Comparison of ENCODE assay signal across 25 cellular contexts in genomic region chr2:141929331-141930252, GRCh38.
"Had no signal": no experiment of that assay in that cellular context is flagged by ENCODE, and none has a peak within 500 bp of the region (broad histone marks: within the 10 kb centered on the region; RNA-seq: fewer than 3 reads in every experiment).

No MANE protein-coding gene starts in this region.

- H3K27me3 ChIP-seq: body of pancreas, esophagus squamous epithelium, foreskin keratinocyte, heart left ventricle, right atrium auricular region, vagina had no signal

- H3K4me2 ChIP-seq: smooth muscle cell had no signal

- H3K36me3 ChIP-seq: esophagus squamous epithelium, heart left ventricle, right atrium auricular region, vagina had no signal

- H3K4me1 ChIP-seq: body of pancreas, esophagus squamous epithelium, foreskin keratinocyte, heart left ventricle, right atrium auricular region, vagina had no signal

- H3K9me3 ChIP-seq: body of pancreas, esophagus squamous epithelium, heart left ventricle, right atrium auricular region, vagina had no signal

- DNase-seq: activated B cell treated with CpG ODN at 0.5 μM for 24 hours; activated CD4-positive, alpha-beta T cell treated with anti-CD3 and anti-CD28 coated beads, Interleukin-2, amount 50 U/mL, for 1 hour; activated CD8-positive, alpha-beta T cell treated with anti-CD3 and anti-CD28 coated beads for 36 hours; activated naive CD8-positive, alpha-beta T cell treated with anti-CD3 and anti-CD28 coated beads, Interleukin-2, amount 50 U/mL, for 24 hours; activated T-cell treated with anti-CD3 and anti-CD28 coated beads, Interleukin-2, amount 50 U/mL, for 48 hours; body of pancreas; dermis blood vessel endothelial cell; effector CD4-positive, alpha-beta T cell; esophagus squamous epithelium; foreskin keratinocyte; heart left ventricle; hypothalamus; naive thymus-derived CD8-positive, alpha-beta T cell; nucleus accumbens; stimulated activated CD4-positive, alpha-beta T cell treated with anti-CD3 and anti-CD28 coated beads, Interleukin-1b, Interleukin-23, amount 100 ng/mL, for 48 hours; stimulated activated CD4-positive, alpha-beta T cell treated with anti-CD3 and anti-CD28 coated beads, Interleukin-4, amount 100 ng/mL, for 4 hours; stimulated activated CD8-positive, alpha-beta memory T cell treated with anti-CD3 and anti-CD28 coated beads, Interleukin-4, amount 100 ng/mL, for 48 hours; stimulated activated naive CD8-positive, alpha-beta T cell treated with anti-CD3 and anti-CD28 coated beads, Interleukin-15, amount 100 ng/mL, for 72 hours; substantia nigra; T-helper 2 cell had no signal

- ATAC-seq: activated CD8-positive, alpha-beta T cell treated with anti-CD3 and anti-CD28 coated beads for 36 hours; activated naive CD8-positive, alpha-beta T cell treated with anti-CD3 and anti-CD28 coated beads, Interleukin-2, amount 50 U/mL, for 24 hours; body of pancreas; foreskin keratinocyte; heart left ventricle; naive thymus-derived CD8-positive, alpha-beta T cell; stimulated activated memory B cell treated with anti-CD40 and anti-IgM and Interleukin-4, amounts not matched to agents 10 μg/mL and 1 μg/mL and 100 μg/mL, for 72 hours; stimulated activated naive CD8-positive, alpha-beta T cell treated with anti-CD3 and anti-CD28 coated beads, Interleukin-15, amount 100 ng/mL, for 72 hours had no signal

- H3K27ac ChIP-seq: body of pancreas, epithelial cell of prostate, esophagus squamous epithelium, foreskin keratinocyte, heart left ventricle, right atrium auricular region, vagina had no signal

- H3K4me3 ChIP-seq: body of pancreas, esophagus squamous epithelium, heart left ventricle, right atrium auricular region, smooth muscle cell, vagina had no signal
